21 cellular contexts compared by ENCODE assay signal in the genomic region with DNA sequence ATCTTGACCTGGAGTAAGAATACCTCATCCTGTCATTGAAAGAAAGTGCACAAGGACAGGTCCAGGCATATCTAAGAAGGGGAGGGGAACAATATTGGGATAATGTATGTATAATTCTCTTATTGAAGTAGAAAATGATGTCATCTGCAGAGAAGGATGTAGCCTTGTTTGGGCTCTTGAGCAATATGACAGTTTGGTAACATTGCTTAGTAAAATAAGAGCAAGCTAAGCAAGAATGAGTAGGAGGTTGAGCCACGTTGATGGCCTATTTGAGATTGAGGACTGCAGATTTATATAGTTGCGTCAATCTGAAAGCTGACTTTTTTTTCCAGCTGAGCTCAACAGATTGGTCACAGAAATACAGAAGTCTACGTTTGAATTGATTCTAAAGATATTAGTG.
DNase-seq lines count a peak whose midpoint lies in the region; TF ChIP-seq lines count a peak whose summit lies in the region.
"Had no signal": no experiment of that assay in that cellular context is flagged by ENCODE, and none has a peak within 500 bp of the region (broad histone marks: within the 10 kb centered on the region; RNA-seq: fewer than 3 reads in every experiment).

No MANE protein-coding gene starts in this region.

- TF ChIP-seq POLR2A in breast epithelium (IDR thresholded peaks at IDR 0.05) (no peak), suprapubic skin (IDR thresholded peaks at IDR 0.05) (no peak)

- peak; percentile 39 for DNase-seq in MCF 10A (ENCODE audit: unreplicated experiment)
- no peak for DNase-seq in breast epithelium (ENCODE audit: low spot score in 2 of 2)
- DNase-seq in RWPE1 (ENCODE audit: low spot score) = peak; percentile 3
- DNase-seq in fibroblast of pulmonary artery (ENCODE audit: low read depth) = peak; percentile 65
- no peak for DNase-seq in suprapubic skin (ENCODE audit: low spot score in 2 of 2)
- no peak for DNase-seq in NCI-H1436 (lab: John Stamatoyannopoulos, UW)
- DNase-seq in SHP77 treated with DMSO at 0.1 percent for 48 hours (lab: John Stamatoyannopoulos, UW) = no peak
- no peak for DNase-seq in GM23248
- DNase-seq: activated CD4-positive, alpha-beta T cell treated with anti-CD3 and anti-CD28 coated beads for 36 hours; Calu3; effector CD8-positive, alpha-beta T cell; EL; head of caudate nucleus; NCI-H2029; NK-92 treated with Interleukin-12 subunit alpha and Interleukin-12 subunit beta, amount 100 ng/mL, for 24 hours; stimulated activated CD4-positive, alpha-beta T cell treated with anti-CD3 and anti-CD28 coated beads, Interleukin-4, amount 100 ng/mL, for 1 hour; SW 1271; upper lobe of left lung had no signal

- H3K36me3 Mint-ChIP-seq in MCF 10A (ENCODE audit: insufficient read depth, unreplicated experiment) = no peaks in the 10 kb centered on the region

- no peaks in the 10 kb centered on the region for H3K9me3 Mint-ChIP-seq in MCF 10A (ENCODE audit: unreplicated experiment)
- H3K9me3 Mint-ChIP-seq: activated T-helper 1 cell treated with anti-CD3 and anti-CD28 coated beads, Interleukin-12 subunit alpha, Interleukin-12 subunit beta, Interleukin-2, Interleukin-4 antibody, amounts not matched to agents 30 ng/mL and 10 ng/mL and 1 ng/mL, durations not matched to agents 14 hours and 24 hours and 36 hours had no signal

- H3K9me3 ChIP-seq in breast epithelium = no peaks in the 10 kb centered on the region
- H3K9me3 ChIP-seq in suprapubic skin = no peaks in the 10 kb centered on the region
- no peaks in the 10 kb centered on the region for H3K9me3 ChIP-seq in GM23248 (ENCODE audit: low read depth)
- H3K9me3 ChIP-seq: neutrophil, upper lobe of left lung had no signal

- no peaks in the 10 kb centered on the region for H3K27me3 ChIP-seq in breast epithelium
- no peaks in the 10 kb centered on the region for H3K27me3 ChIP-seq in suprapubic skin
- no peaks in the 10 kb centered on the region for H3K27me3 ChIP-seq in GM23248 (replicated peaks; ENCODE audit: insufficient read depth)
- H3K27me3 ChIP-seq: neutrophil, upper lobe of left lung had no signal

- no peaks in the 10 kb centered on the region for H3K4me1 ChIP-seq in breast epithelium
- peaks cover 53% of the 10 kb centered on the region for H3K4me1 ChIP-seq in suprapubic skin
- H3K4me1 ChIP-seq in GM23248 (ENCODE audit: insufficient read depth) = peaks cover 17% of the 10 kb centered on the region
- H3K4me1 ChIP-seq: upper lobe of left lung had no signal

- no peak overlapping the region for H3K9ac ChIP-seq in GM23248

- WGBS in suprapubic skin = 51% methylated on average over 3 of the region's 3 CpGs
- 78 to 89% methylated on average over 3 of the region's 3 CpGs for WGBS in GM23248 (ENCODE audit: low coverage in 1 of 2, low lambda C conversion rate in 2 of 2, missing lambda C conversion rate in 2 of 2), 2 experiments

- H3K4me3 ChIP-seq in breast epithelium = no peak overlapping the region
- H3K4me3 ChIP-seq in fibroblast of pulmonary artery (replicated peaks; ENCODE audit: low read depth, low read length) = no peak overlapping the region
- no peak overlapping the region for H3K4me3 ChIP-seq in suprapubic skin
- H3K4me3 ChIP-seq in GM23248 = no peak overlapping the region
- H3K4me3 ChIP-seq: upper lobe of left lung had no signal

- no TSS peak for BruUV-seq in MCF 10A (replicated peaks; lab: Mats Ljungman, UMichigan)

- H3K36me3 ChIP-seq in breast epithelium (no peaks in the 10 kb centered on the region), suprapubic skin (no peaks in the 10 kb centered on the region), GM23248 (ENCODE audit: low read depth) (no peaks in the 10 kb centered on the region)
- H3K36me3 ChIP-seq: neutrophil, upper lobe of left lung had no signal

- H4K20me1 ChIP-seq in GM23248 (ENCODE audit: insufficient read depth) = no peaks in the 10 kb centered on the region

- TF ChIP-seq EP300 in suprapubic skin (IDR thresholded peaks at IDR 0.05) = no peak

- H3K4me1 Mint-ChIP-seq in MCF 10A (ENCODE audit: insufficient read depth, unreplicated experiment) = peaks cover 44% of the 10 kb centered on the region

- H3K27ac ChIP-seq in breast epithelium = no peak overlapping the region
- no peak overlapping the region for H3K27ac ChIP-seq in RWPE1
- peak overlapping the region; percentile 70 for H3K27ac ChIP-seq in suprapubic skin
- no peak overlapping the region for H3K27ac ChIP-seq in GM23248
- H3K27ac ChIP-seq: neutrophil, upper lobe of left lung had no signal

- peak overlapping the region; percentile 82 for H3K27ac Mint-ChIP-seq in MCF 10A (ENCODE audit: low read depth, unreplicated experiment)
- H3K27ac Mint-ChIP-seq: activated CD4-positive, alpha-beta T cell treated with anti-CD3 and anti-CD28 coated beads for 36 hours; activated naive CD8-positive, alpha-beta T cell; activated T-helper 1 cell treated with anti-CD3 and anti-CD28 coated beads, Interleukin-12 subunit alpha, Interleukin-12 subunit beta, Interleukin-2, Interleukin-4 antibody, amounts not matched to agents 30 ng/mL and 10 ng/mL and 1 ng/mL, durations not matched to agents 14 hours and 24 hours and 36 hours had no signal

- H3K27me3 Mint-ChIP-seq in MCF 10A (ENCODE audit: insufficient read depth, unreplicated experiment) = no peaks in the 10 kb centered on the region
- H3K27me3 Mint-ChIP-seq: activated CD4-positive, alpha-beta T cell treated with anti-CD3 and anti-CD28 coated beads for 36 hours; activated naive CD8-positive, alpha-beta T cell had no signal

- H3K9me2 ChIP-seq in GM23248 (ENCODE audit: insufficient read depth) = no peaks in the 10 kb centered on the region

- intact Hi-C loops in MCF 10A (cut with micrococcal nuclease) = no loop called here
- intact Hi-C loops in breast epithelium (cut with DNase I; ENCODE audit: low total_unique reads) = no loop called here

- H3F3A ChIP-seq in GM23248 (ENCODE audit: insufficient read depth) = peaks cover 9% of the 10 kb centered on the region

- no peaks in the 10 kb centered on the region for H3K79me2 ChIP-seq in GM23248 (ENCODE audit: insufficient read depth)

- in situ Hi-C loops in GM23248 (cut with MboI) = no loop called here

- H3K4me3 Mint-ChIP-seq in MCF 10A (ENCODE audit: unreplicated experiment) = no peak overlapping the region
- H3K4me3 Mint-ChIP-seq: activated CD4-positive, alpha-beta T cell treated with anti-CD3 and anti-CD28 coated beads for 36 hours; activated naive CD8-positive, alpha-beta T cell; activated T-helper 1 cell treated with anti-CD3 and anti-CD28 coated beads, Interleukin-12 subunit alpha, Interleukin-12 subunit beta, Interleukin-2, Interleukin-4 antibody, amounts not matched to agents 30 ng/mL and 10 ng/mL and 1 ng/mL, durations not matched to agents 14 hours and 24 hours and 36 hours had no signal

- TF ChIP-seq CTCF in MCF 10A (IDR thresholded peaks at IDR 0.05; ENCODE audit: unreplicated experiment) (no peak), breast epithelium (IDR thresholded peaks at IDR 0.05) (no peak), RWPE1 (conservative IDR thresholded peaks at IDR 0.05; ENCODE audit: low read depth) (no peak), fibroblast of pulmonary artery (IDR thresholded peaks at IDR 0.05; ENCODE audit: low read length, missing control alignments) (no peak), suprapubic skin (IDR thresholded peaks at IDR 0.05) (no peak)

- CTCF ChIA-PET in MCF 10A (lab: Yijun Ruan, JAX) (interaction anchor here (0.6 to 0.9 kb wide), 3 partner anchors 11 to 215 kb away, joined by 3 to 5 read pairs (median 3); no protein-coding TSS in a partner anchor), RWPE1 (lab: Yijun Ruan, JAX) (no interaction called here)

- POLR2A ChIA-PET in MCF 10A (lab: Yijun Ruan, JAX) = interaction anchor here (0.7 to 2.3 kb wide), 7 partner anchors 34 to 137 kb away, joined by 3 to 13 read pairs (median 3); no protein-coding TSS in a partner anchor
- POLR2A ChIA-PET in RWPE1 (lab: Yijun Ruan, JAX; ENCODE audit: low non-redundant PET) = no interaction called here

- H2AFZ ChIP-seq in GM23248 = no peak overlapping the region

- H3K4me2 ChIP-seq in GM23248 (ENCODE audit: unreplicated experiment) = no peak overlapping the region

Comparison
In these comparisons a context has a peak if more than half of its experiments do, and no peak if none do; other contexts are left out.
1. DNase-seq: peak in MCF 10A (single experiment), RWPE1 (single experiment) and fibroblast of pulmonary artery (single experiment); none in breast epithelium (0 of 2), suprapubic skin (0 of 2), NCI-H1436 (single experiment), SHP77 treated with DMSO at 0.1 percent for 48 hours (single experiment) and GM23248 (single experiment).